Comparison of ENCODE assay signal across 1 cellular context in genomic region chr19:48617146-48617937, GRCh38.
TF ChIP-seq lines count a peak whose summit lies in the region.

No MANE protein-coding gene starts in this region.

TF ChIP-seq in GM23338, 12 proteins besides CTCF, POLR2A, EP300 and RAD21 (continued from another document):
- no peak for TF ChIP-seq ZNF462 (CRISPR knock-in tag; IDR thresholded peaks at IDR 0.05)
- TF ChIP-seq ZNF331 (CRISPR knock-in tag; IDR thresholded peaks at IDR 0.05; ENCODE audit: low read depth): no peak
- no peak for TF ChIP-seq JUNB (IDR thresholded peaks at IDR 0.05; ENCODE audit: unreplicated experiment)
- no peak for TF ChIP-seq STAT1 (IDR thresholded peaks at IDR 0.05; ENCODE audit: unreplicated experiment)
- no peak for TF ChIP-seq EZH2 (IDR thresholded peaks at IDR 0.05; ENCODE audit: low read depth, unreplicated experiment)
